ENCODE assay signal across 1 cellular context in the genomic region with DNA sequence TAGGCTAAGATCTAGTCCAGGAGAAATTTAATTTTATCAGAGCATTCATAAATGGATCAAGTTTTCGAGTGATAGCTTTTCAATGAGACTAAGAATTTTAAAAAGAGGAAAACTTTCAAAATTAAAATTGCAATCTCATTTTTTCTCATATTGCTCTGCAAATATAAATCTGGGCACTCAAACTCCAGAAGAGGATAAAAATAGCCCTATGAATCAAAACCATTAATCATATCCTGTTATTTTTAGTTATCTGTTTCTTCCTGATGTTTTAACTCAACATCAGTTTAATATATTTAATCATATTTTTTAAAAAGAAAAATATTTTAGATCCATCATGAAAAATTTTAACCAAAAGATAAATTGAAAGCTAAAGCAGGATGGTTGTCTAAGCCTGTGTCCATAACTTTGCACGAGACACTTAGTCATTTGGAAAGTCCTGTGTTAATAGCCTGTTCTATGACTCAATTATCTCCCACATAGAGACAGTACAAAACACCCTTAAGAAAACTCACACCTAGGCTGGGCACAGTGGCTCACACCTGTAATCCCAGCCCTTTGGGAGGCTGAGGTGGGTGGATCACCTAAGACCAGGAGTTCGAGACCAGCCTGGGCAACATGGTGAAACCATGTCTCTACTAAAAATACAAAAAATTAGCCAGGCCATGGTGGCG.
TF ChIP-seq lines count a peak whose summit lies in the region.

No MANE protein-coding gene starts in this region.

TF ChIP-seq in GM12878, 131 proteins besides CTCF, POLR2A, EP300 and RAD21:
- TF ChIP-seq, protein P1, sequence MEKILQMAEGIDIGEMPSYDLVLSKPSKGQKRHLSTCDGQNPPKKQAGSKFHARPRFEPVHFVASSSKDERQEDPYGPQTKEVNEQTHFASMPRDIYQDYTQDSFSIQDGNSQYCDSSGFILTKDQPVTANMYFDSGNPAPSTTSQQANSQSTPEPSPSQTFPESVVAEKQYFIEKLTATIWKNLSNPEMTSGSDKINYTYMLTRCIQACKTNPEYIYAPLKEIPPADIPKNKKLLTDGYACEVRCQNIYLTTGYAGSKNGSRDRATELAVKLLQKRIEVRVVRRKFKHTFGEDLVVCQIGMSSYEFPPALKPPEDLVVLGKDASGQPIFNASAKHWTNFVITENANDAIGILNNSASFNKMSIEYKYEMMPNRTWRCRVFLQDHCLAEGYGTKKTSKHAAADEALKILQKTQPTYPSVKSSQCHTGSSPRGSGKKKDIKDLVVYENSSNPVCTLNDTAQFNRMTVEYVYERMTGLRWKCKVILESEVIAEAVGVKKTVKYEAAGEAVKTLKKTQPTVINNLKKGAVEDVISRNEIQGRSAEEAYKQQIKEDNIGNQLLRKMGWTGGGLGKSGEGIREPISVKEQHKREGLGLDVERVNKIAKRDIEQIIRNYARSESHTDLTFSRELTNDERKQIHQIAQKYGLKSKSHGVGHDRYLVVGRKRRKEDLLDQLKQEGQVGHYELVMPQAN (conservative IDR thresholded peaks at IDR 0.05), result 0 out of 2 replicates have a peak, but pooled peaks have one; percentile 21
- TF ChIP-seq ZNF217 (IDR thresholded peaks at IDR 0.05) (peak; percentile 77), IKZF1 (conservative IDR thresholded peaks at IDR 0.05) (peak; percentile 33; the same call in 1 of the 2 replicates), BCL11A (IDR thresholded peaks at IDR 0.05; ENCODE audit: low read depth, low read length) (0 out of 2 replicates have a peak, but pooled peaks have one; percentile 50), MTA2 (IDR thresholded peaks at IDR 0.05; ENCODE audit: low read depth) (peak; percentile 72), IKZF2 (IDR thresholded peaks at IDR 0.05) (peak; percentile 63 to 67), ESRRA (IDR thresholded peaks at IDR 0.05; ENCODE audit: low read length) (no peak), MEF2B (IDR thresholded peaks at IDR 0.05; ENCODE audit: partially characterized antibody, poor library complexity, severe bottlenecking) (peak; percentile 34), DPF2 (IDR thresholded peaks at IDR 0.05) (peak; percentile 69), BMI1 (IDR thresholded peaks at IDR 0.05; ENCODE audit: borderline replicate concordance) (peak; percentile 54; the same call in 1 of the 2 replicates), JUNB (IDR thresholded peaks at IDR 0.05) (peak; percentile 83), BHLHE40 (IDR thresholded peaks at IDR 0.05; ENCODE audit: borderline replicate concordance in 1 of 2, low read depth in 2 of 2, low read length in 1 of 2) (peak; percentile 92 to 94), IRF4 (IDR thresholded peaks at IDR 0.05; ENCODE audit: low read depth, low read length) (peak; percentile 60; the same call in 1 of the 2 replicates), TBL1XR1 (IDR thresholded peaks at IDR 0.05; ENCODE audit: low read depth, low read length) (no peak), JUND (IDR thresholded peaks at IDR 0.05; ENCODE audit: low read depth, low read length) (peak; percentile 63; the same call in 1 of the 2 replicates), MTA3 (IDR thresholded peaks at IDR 0.05; ENCODE audit: borderline replicate concordance, low read length) (no peak)
- TF ChIP-seq, protein P2, sequence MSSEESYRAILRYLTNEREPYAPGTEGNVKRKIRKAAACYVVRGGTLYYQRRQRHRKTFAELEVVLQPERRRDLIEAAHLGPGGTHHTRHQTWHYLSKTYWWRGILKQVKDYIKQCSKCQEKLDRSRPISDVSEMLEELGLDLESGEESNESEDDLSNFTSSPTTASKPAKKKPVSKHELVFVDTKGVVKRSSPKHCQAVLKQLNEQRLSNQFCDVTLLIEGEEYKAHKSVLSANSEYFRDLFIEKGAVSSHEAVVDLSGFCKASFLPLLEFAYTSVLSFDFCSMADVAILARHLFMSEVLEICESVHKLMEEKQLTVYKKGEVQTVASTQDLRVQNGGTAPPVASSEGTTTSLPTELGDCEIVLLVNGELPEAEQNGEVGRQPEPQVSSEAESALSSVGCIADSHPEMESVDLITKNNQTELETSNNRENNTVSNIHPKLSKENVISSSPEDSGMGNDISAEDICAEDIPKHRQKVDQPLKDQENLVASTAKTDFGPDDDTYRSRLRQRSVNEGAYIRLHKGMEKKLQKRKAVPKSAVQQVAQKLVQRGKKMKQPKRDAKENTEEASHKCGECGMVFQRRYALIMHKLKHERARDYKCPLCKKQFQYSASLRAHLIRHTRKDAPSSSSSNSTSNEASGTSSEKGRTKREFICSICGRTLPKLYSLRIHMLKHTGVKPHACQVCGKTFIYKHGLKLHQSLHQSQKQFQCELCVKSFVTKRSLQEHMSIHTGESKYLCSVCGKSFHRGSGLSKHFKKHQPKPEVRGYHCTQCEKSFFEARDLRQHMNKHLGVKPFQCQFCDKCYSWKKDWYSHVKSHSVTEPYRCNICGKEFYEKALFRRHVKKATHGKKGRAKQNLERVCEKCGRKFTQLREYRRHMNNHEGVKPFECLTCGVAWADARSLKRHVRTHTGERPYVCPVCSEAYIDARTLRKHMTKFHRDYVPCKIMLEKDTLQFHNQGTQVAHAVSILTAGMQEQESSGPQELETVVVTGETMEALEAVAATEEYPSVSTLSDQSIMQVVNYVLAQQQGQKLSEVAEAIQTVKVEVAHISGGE (CRISPR knock-in tag; IDR thresholded peaks at IDR 0.05), result no peak
- TF ChIP-seq, protein P3, sequence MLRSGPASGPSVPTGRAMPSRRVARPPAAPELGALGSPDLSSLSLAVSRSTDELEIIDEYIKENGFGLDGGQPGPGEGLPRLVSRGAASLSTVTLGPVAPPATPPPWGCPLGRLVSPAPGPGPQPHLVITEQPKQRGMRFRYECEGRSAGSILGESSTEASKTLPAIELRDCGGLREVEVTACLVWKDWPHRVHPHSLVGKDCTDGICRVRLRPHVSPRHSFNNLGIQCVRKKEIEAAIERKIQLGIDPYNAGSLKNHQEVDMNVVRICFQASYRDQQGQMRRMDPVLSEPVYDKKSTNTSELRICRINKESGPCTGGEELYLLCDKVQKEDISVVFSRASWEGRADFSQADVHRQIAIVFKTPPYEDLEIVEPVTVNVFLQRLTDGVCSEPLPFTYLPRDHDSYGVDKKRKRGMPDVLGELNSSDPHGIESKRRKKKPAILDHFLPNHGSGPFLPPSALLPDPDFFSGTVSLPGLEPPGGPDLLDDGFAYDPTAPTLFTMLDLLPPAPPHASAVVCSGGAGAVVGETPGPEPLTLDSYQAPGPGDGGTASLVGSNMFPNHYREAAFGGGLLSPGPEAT (IDR thresholded peaks at IDR 0.05; ENCODE audit: low read depth), result peak; percentile 46; the same call in 1 of the 2 replicates
